In the genomic region with DNA sequence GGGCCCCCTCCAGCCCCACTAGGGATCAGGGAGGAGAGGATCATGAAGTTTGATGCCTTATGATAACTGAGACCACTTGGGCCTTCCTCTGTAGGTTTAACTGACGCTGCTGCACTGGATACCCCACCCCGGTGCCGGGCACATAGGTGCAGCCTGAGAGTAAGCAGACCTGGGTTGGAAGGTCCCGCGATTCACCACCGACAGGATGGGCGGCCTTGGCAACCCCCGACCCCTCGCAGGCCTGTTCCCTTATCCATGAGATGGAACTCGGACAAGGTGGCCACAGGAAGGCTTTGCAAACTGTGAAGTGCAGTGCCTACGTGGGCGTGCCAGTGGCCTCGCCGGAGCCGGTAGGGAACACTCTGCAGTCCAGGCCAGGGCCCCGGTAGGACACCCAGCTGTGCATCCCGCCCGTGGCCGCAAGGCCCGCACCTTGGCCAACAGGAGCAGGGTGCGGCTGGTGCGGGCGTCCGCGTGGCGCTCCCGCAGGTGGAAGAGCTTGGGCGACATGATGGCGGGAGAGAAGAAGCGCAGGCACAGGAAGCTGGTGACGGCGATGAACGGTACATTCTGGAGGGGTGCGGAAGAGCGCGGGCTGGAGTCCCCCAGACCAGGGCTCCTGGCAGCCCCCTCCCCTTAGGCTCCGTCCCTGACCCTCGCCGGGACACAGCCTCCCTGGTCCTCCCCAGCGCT, we compare ENCODE assay signal across 12 cellular contexts. TPM values are rescaled to one million over a fixed set of nuclear protein-coding genes. Genes with fewer than 3 reads are reported as not detected.
DNase-seq lines count a peak whose midpoint lies in the region; ATAC-seq, FAIRE-seq and TF ChIP-seq lines count a peak whose summit lies in the region.
"Not testable (repeated sequence)": the region's sequence is repeated elsewhere in the genome, so short reads cannot be mapped to it uniquely, and the experiment has no call there.
"Had no signal": no experiment of that assay in that cellular context is flagged by ENCODE, and none has a peak within 500 bp of the region (broad histone marks: within the 10 kb centered on the region; RNA-seq: fewer than 3 reads in every experiment).

No MANE protein-coding gene starts in this region.

- peak overlapping the region; percentile 81 for H3K27ac Mint-ChIP-seq in activated CD8-positive, alpha-beta T cell treated with anti-CD3 and anti-CD28 coated beads for 36 hours
- H3K27ac Mint-ChIP-seq in dendritic cell treated with granulocyte-macrophage colony-stimulating factor and Interleukin-4, amounts not matched to agents 40 ng/mL and 50 ng/mL, for 4 days = peak overlapping the region; percentile 57
- peak overlapping the region; percentile 82 for H3K27ac Mint-ChIP-seq in memory B cell

- WGBS in IMR-90 (ENCODE audit: extremely low coverage in 2 of 2, insufficient read length in 1 of 2), 2 experiments = no CpG with 5 or more reads among the region's 40 CpGs
- 15 to 21% (median 20%) methylated on average over 9 to 12 of the region's 40 CpGs for WGBS in small intestine, 3 donors

- not testable (repeated sequence) for H3K27me3 ChIP-seq in BLaER1; IMR-90 (ENCODE audit: control insufficient read depth, insufficient read depth, low read length); small intestine (ENCODE audit: control insufficient read depth in 2 of 2, insufficient read depth in 2 of 2, low read length in 2 of 2)

- peak overlapping the region; percentile 69 for H3K27ac ChIP-seq in BLaER1
- H3K27ac ChIP-seq in IMR-90 (ENCODE audit: insufficient read depth, low read length) = not testable (repeated sequence)
- H3K27ac ChIP-seq in small intestine (ENCODE audit: low read depth in 1 of 2, low read length in 1 of 2) = peak overlapping the region; percentile 41 to 50

- not testable (repeated sequence) for H3K14ac ChIP-seq in IMR-90 (replicated peaks; ENCODE audit: low read depth, low read length)

- H4K5ac ChIP-seq in IMR-90 (ENCODE audit: low read depth, low read length) = not testable (repeated sequence)

- H3K23ac ChIP-seq in IMR-90 (ENCODE audit: low read depth, low read length) = not testable (repeated sequence)

- not testable (repeated sequence) for H2BK120ac ChIP-seq in IMR-90 (ENCODE audit: low read depth, low read length)

- dilution Hi-C loops in IMR-90 (cut with HindIII; ENCODE audit: low sequenced_read_pairs, unreplicated experiment) = not testable (repeated sequence)

- not testable (repeated sequence) for H2AFZ ChIP-seq in IMR-90 (replicated peaks; ENCODE audit: low read length, poor library complexity)

- intact Hi-C loops in IMR-90 (cut with micrococcal nuclease); activated CD8-positive, alpha-beta T cell treated with anti-CD3 and anti-CD28 coated beads for 36 hours (cut with micrococcal nuclease); dendritic cell treated with granulocyte-macrophage colony-stimulating factor and Interleukin-4, amounts not matched to agents 40 ng/mL and 50 ng/mL, for 4 days (cut with micrococcal nuclease): not testable (repeated sequence)

- H4K8ac ChIP-seq in IMR-90 (ENCODE audit: low read depth in 2 of 2, low read length in 2 of 2) = not testable (repeated sequence)

- H3K4me1 Mint-ChIP-seq in activated CD8-positive, alpha-beta T cell treated with anti-CD3 and anti-CD28 coated beads for 36 hours (ENCODE audit: low read depth) = peaks cover 14% of the 10 kb centered on the region
- H3K4me1 Mint-ChIP-seq in dendritic cell treated with granulocyte-macrophage colony-stimulating factor and Interleukin-4, amounts not matched to agents 40 ng/mL and 50 ng/mL, for 4 days (ENCODE audit: low read depth) = peaks cover 18% of the 10 kb centered on the region
- H3K4me1 Mint-ChIP-seq in memory B cell = peaks cover 13% of the 10 kb centered on the region

- TF ChIP-seq RAD21 in IMR-90 (IDR thresholded peaks at IDR 0.05; ENCODE audit: low read length) = not testable (repeated sequence)

- not testable (repeated sequence) for H3K9me3 ChIP-seq in BLaER1; IMR-90 (ENCODE audit: control insufficient read depth, insufficient read depth, low read length); small intestine (ENCODE audit: control insufficient read depth, low read depth)

- peaks cover 13% of the 10 kb centered on the region for H3K36me3 Mint-ChIP-seq in activated CD8-positive, alpha-beta T cell treated with anti-CD3 and anti-CD28 coated beads for 36 hours (ENCODE audit: low read depth)
- H3K36me3 Mint-ChIP-seq in dendritic cell treated with granulocyte-macrophage colony-stimulating factor and Interleukin-4, amounts not matched to agents 40 ng/mL and 50 ng/mL, for 4 days (ENCODE audit: low read depth); memory B cell: not testable (repeated sequence)

- not testable (repeated sequence) for H2BK15ac ChIP-seq in IMR-90 (ENCODE audit: low read depth, low read length)

- not testable (repeated sequence) for H3K9me1 ChIP-seq in IMR-90 (ENCODE audit: insufficient read depth, low read length)

- not testable (repeated sequence) for H4K91ac ChIP-seq in IMR-90 (ENCODE audit: insufficient read depth, low read depth, low read length)

- FAIRE-seq in small intestine (lab: Jason Lieb, UNC) = not testable (repeated sequence)

- H3K18ac ChIP-seq in IMR-90 (ENCODE audit: low read depth, low read length) = not testable (repeated sequence)

- POLR2A ChIA-PET in IMR-90 (lab: Charles Lee; ENCODE audit: unreplicated experiment); activated CD8-positive, alpha-beta T cell treated with anti-CD3 and anti-CD28 coated beads for 36 hours (lab: Charles Lee): not testable (repeated sequence)

- H3K4me3 ChIP-seq in BLaER1 (peak overlapping the region; percentile 59), small intestine (ENCODE audit: low read depth in 1 of 2, low read length in 2 of 2) (peak overlapping the region in 1 of 2 donors; percentile 19)
- H3K4me3 ChIP-seq in IMR-90 (ENCODE audit: insufficient read depth, low read depth, low read length) = not testable (repeated sequence)

- H3K27me3 Mint-ChIP-seq in activated CD8-positive, alpha-beta T cell treated with anti-CD3 and anti-CD28 coated beads for 36 hours; dendritic cell treated with granulocyte-macrophage colony-stimulating factor and Interleukin-4, amounts not matched to agents 40 ng/mL and 50 ng/mL, for 4 days; memory B cell: not testable (repeated sequence)

- not testable (repeated sequence) for H3K4ac ChIP-seq in IMR-90 (ENCODE audit: low read depth, low read length)

- TF ChIP-seq POLR2A in IMR-90 (IDR thresholded peaks at IDR 0.05; ENCODE audit: low read depth, low read length) = not testable (repeated sequence)

- H3K9ac ChIP-seq in BLaER1; IMR-90 (ENCODE audit: low read depth, low read length): not testable (repeated sequence)

- not testable (repeated sequence) for H4K20me1 ChIP-seq in BLaER1; IMR-90 (ENCODE audit: insufficient read depth, low read length)

- peak overlapping the region; percentile 77 for H3K4me2 ChIP-seq in BLaER1
- H3K4me2 ChIP-seq in IMR-90 (ENCODE audit: low read depth, low read length) = 0 out of 2 replicates have a peak overlapping the region, but pooled peaks have one; percentile 29

- H2BK5ac ChIP-seq in IMR-90 (ENCODE audit: low read depth, low read length, poor library complexity, severe bottlenecking) = not testable (repeated sequence)

- H3K9me3 Mint-ChIP-seq in activated CD8-positive, alpha-beta T cell treated with anti-CD3 and anti-CD28 coated beads for 36 hours; dendritic cell treated with granulocyte-macrophage colony-stimulating factor and Interleukin-4, amounts not matched to agents 40 ng/mL and 50 ng/mL, for 4 days; memory B cell: not testable (repeated sequence)

- not testable (repeated sequence) for H3K36me3 ChIP-seq in BLaER1; IMR-90 (ENCODE audit: control insufficient read depth, insufficient read depth, low read length); small intestine (ENCODE audit: control insufficient read depth in 2 of 2, insufficient read depth in 2 of 2, low read length in 2 of 2)

- CTCF ChIA-PET in IMR-90 (lab: Yijun Ruan, JAX); activated CD8-positive, alpha-beta T cell treated with anti-CD3 and anti-CD28 coated beads for 36 hours (lab: Charles Lee): not testable (repeated sequence)

- H3K79me1 ChIP-seq in IMR-90 (ENCODE audit: low read depth in 1 of 2, low read length in 2 of 2) = not testable (repeated sequence)

- peak; percentile 7 for ATAC-seq in GM19372 (IDR thresholded peaks at IDR 0.05; ENCODE audit: low read depth, unreplicated experiment)
- ATAC-seq in HG02759 (IDR thresholded peaks at IDR 0.05; ENCODE audit: unreplicated experiment) = peak; percentile 0
- not testable (repeated sequence) for ATAC-seq in IMR-90 (ENCODE audit: low read depth)
- peak; percentile 17 for ATAC-seq in activated CD8-positive, alpha-beta T cell treated with anti-CD3 and anti-CD28 coated beads for 36 hours
- ATAC-seq in memory B cell (ENCODE audit: low read depth) = peak; percentile 18

- not testable (repeated sequence) for H3K4me1 ChIP-seq in BLaER1; IMR-90 (ENCODE audit: control insufficient read depth, insufficient read depth, low read length); small intestine (ENCODE audit: control insufficient read depth in 2 of 2, insufficient read depth in 1 of 2, low read depth in 1 of 2, low read length in 1 of 2)

- not testable (repeated sequence) for TF ChIP-seq CTCF in IMR-90 (conservative IDR thresholded peaks at IDR 0.05; ENCODE audit: low read depth, low read length); activated CD8-positive, alpha-beta T cell treated with anti-CD3 and anti-CD28 coated beads for 36 hours (IDR thresholded peaks at IDR 0.05)

- in situ Hi-C loops in IMR-90 (cut with MboI; ENCODE audit: low sequenced_read_pairs) = not testable (repeated sequence)

- DNase-seq in IMR-90; activated CD8-positive, alpha-beta T cell treated with anti-CD3 and anti-CD28 coated beads for 36 hours; memory B cell (ENCODE audit: low spot score in 2 of 2); small intestine: not testable (repeated sequence)

- H3K4me3 Mint-ChIP-seq in activated CD8-positive, alpha-beta T cell treated with anti-CD3 and anti-CD28 coated beads for 36 hours = peak overlapping the region; percentile 84
- H3K4me3 Mint-ChIP-seq in dendritic cell treated with granulocyte-macrophage colony-stimulating factor and Interleukin-4, amounts not matched to agents 40 ng/mL and 50 ng/mL, for 4 days = peak overlapping the region; percentile 70
- peak overlapping the region; percentile 79 for H3K4me3 Mint-ChIP-seq in memory B cell

- H2BK20ac ChIP-seq in IMR-90 (ENCODE audit: low read depth, low read length) = not testable (repeated sequence)

- H2AK5ac ChIP-seq in IMR-90 (ENCODE audit: low read depth, low read length) = not testable (repeated sequence)

- BruUV-seq in IMR-90 (replicated peaks; lab: Mats Ljungman, UMichigan) = not testable (repeated sequence)

- not testable (repeated sequence) for H2AK9ac ChIP-seq in IMR-90 (replicated peaks; ENCODE audit: low read depth, low read length, poor library complexity)

- H3K56ac ChIP-seq in IMR-90 (ENCODE audit: extremely low read depth, insufficient read depth, low read length) = not testable (repeated sequence)

RNA-seq across cellular contexts. Expression of a gene that starts 4.6 kb away (rescaled TPM):
- 166 and 179 TPM in 2 replicates for total RNA-seq in IMR-90 (2012; rRNA removed)
- polyA plus RNA-seq in IMR-90 (2012; rRNA removed) (137 and 157 TPM in 2 replicates), small intestine (10 to 100 TPM; 66.4 to 97.5 (median 69.4) TPM)
- polyA plus RNA-seq in IMR-90 (2012; cell fraction: cytosol; rRNA removed) = 104 and 186 TPM in 2 replicates
- polyA plus RNA-seq in IMR-90 (2012; cell fraction: nucleus; rRNA removed; ENCODE audit: low replicate concordance) = 113 and 184 TPM in 2 replicates
- 100 to 1,000 TPM; 108 to 110 TPM for total RNA-seq in activated CD8-positive, alpha-beta T cell treated with anti-CD3 and anti-CD28 coated beads for 36 hours

RNA-seq across cellular contexts. Expression of a gene that starts 25.4 kb away (rescaled TPM):
- total RNA-seq in IMR-90 (2012; rRNA removed) = not detected in 2 replicates
- polyA plus RNA-seq in IMR-90 (2012; rRNA removed) (0.27 TPM in 1 of 2 replicates, not detected in the other), small intestine (1 to 10 TPM in 2 of 3 donors, under 1 TPM in 1; 1.00 to 5.7 (median 2.2) TPM)
- 0.13 and 0.15 TPM in 2 replicates for polyA plus RNA-seq in IMR-90 (2012; cell fraction: cytosol; rRNA removed)
- 0.17 TPM in 1 of 2 replicates, not detected in the other for polyA plus RNA-seq in IMR-90 (2012; cell fraction: nucleus; rRNA removed; ENCODE audit: low replicate concordance)
- under 1 TPM in 1 of 2 experiments, not detected in 1; 0.49 TPM for total RNA-seq in activated CD8-positive, alpha-beta T cell treated with anti-CD3 and anti-CD28 coated beads for 36 hours
- total RNA-seq: pulmonary artery endothelial cell had no signal
- polyA plus RNA-seq: AG04450 had no signal

RNA-seq across cellular contexts. Expression of a gene that starts 42.2 kb away (rescaled TPM):
- not detected in 2 replicates for total RNA-seq in IMR-90 (2012; rRNA removed)
- polyA plus RNA-seq in IMR-90 (2012; rRNA removed) (not detected in 2 replicates), small intestine (not detected)
- not detected in 2 replicates for polyA plus RNA-seq in IMR-90 (2012; cell fraction: cytosol; rRNA removed)
- polyA plus RNA-seq in IMR-90 (2012; cell fraction: nucleus; rRNA removed; ENCODE audit: low replicate concordance) = not detected in 2 replicates
- total RNA-seq in activated CD8-positive, alpha-beta T cell treated with anti-CD3 and anti-CD28 coated beads for 36 hours = not detected
- total RNA-seq: left ventricle myocardium superior, pulmonary artery endothelial cell, temporal lobe had no signal
- polyA plus RNA-seq: AG04450 had no signal

RNA-seq across cellular contexts. Expression of a gene that starts 42.4 kb away (rescaled TPM):
- total RNA-seq in IMR-90 (2012; rRNA removed) = 3.0 and 3.1 TPM in 2 replicates
- polyA plus RNA-seq in IMR-90 (2012; rRNA removed) (9.1 and 9.4 TPM in 2 replicates), small intestine (10 to 100 TPM; 13.8 to 21.9 (median 15.2) TPM)
- polyA plus RNA-seq in IMR-90 (2012; cell fraction: cytosol; rRNA removed) = 4.4 and 4.7 TPM in 2 replicates
- polyA plus RNA-seq in IMR-90 (2012; cell fraction: nucleus; rRNA removed; ENCODE audit: low replicate concordance) = 42.2 and 74.4 TPM in 2 replicates
- 10 to 100 TPM; 35.4 to 37.2 TPM for total RNA-seq in activated CD8-positive, alpha-beta T cell treated with anti-CD3 and anti-CD28 coated beads for 36 hours
